Comparison of ENCODE assay signal across 8 cellular contexts in genomic region chr7:121994625-121995410, GRCh38.
A peak's percentile ranks its signal among the peaks of the same experiment; 100 is the strongest.
DNase-seq lines count a peak whose midpoint lies in the region; ATAC-seq, FAIRE-seq and TF ChIP-seq lines count a peak whose summit lies in the region.

No MANE protein-coding gene starts in this region.

- TF ChIP-seq CTCF in A549 (IDR thresholded peaks at IDR 0.05): peak; percentile 80
- peak; percentile 61 for TF ChIP-seq CTCF in GM13976 (IDR thresholded peaks at IDR 0.05; ENCODE audit: borderline replicate concordance, control extremely low read depth, extremely low read depth, insufficient read depth, missing control alignments)
- peak; percentile 100 for TF ChIP-seq CTCF in brain (conservative IDR thresholded peaks at IDR 0.05)

- peaks cover 26% of the 10 kb centered on the region for H3K36me3 Mint-ChIP-seq in brain

- TF ChIP-seq POLR2A in A549 (IDR thresholded peaks at IDR 0.05; ENCODE audit: low read length): no peak

- no peaks in the 10 kb centered on the region for H3K4me1 ChIP-seq in A549

- no peaks in the 10 kb centered on the region for H3K9me3 ChIP-seq in A549

- TF ChIP-seq EP300 in A549 (IDR thresholded peaks at IDR 0.05): no peak

- H3K4me3 Mint-ChIP-seq in brain: no peak overlapping the region

- ATAC-seq in A549 (peak; percentile 88 to 98), HG02678 (IDR thresholded peaks at IDR 0.05; ENCODE audit: unreplicated experiment) (peak; percentile 96)

- no peaks in the 10 kb centered on the region for H3K27me3 Mint-ChIP-seq in brain

- FAIRE-seq in A549 (lab: Jason Lieb, UNC): peak; percentile 32

- H3K4me2 ChIP-seq in A549: no peak overlapping the region

- POLR2A ChIA-PET in A549 (lab: Yijun Ruan, JAX): interaction anchor here (0.6 kb wide), 1 partner anchor 1044 kb away, joined by 3 read pairs; the partner anchor contains the start of gene ING3

- TF ChIP-seq RAD21 in A549 (conservative IDR thresholded peaks at IDR 0.05 in 1 of 2, IDR thresholded peaks at IDR 0.05 in 1 of 2): peak; percentile 75 to 77

- no peak overlapping the region for H3K4me3 ChIP-seq in A549

- H3K9me3 Mint-ChIP-seq in brain: no peaks in the 10 kb centered on the region

- DNase-seq in A549 (ENCODE audit: low read depth in 1 of 2, low spot score in 1 of 2) (peak; percentile 50 to 77), GM13976 (ENCODE audit: low spot score) (peak; percentile 68), MV-4-11 (lab: John Stamatoyannopoulos, UW) (peak; percentile 52), SK-MEL-5 (ENCODE audit: low read depth, low spot score) (peak; percentile 92), iPS-NIHi11 (ENCODE audit: low spot score) (peak; percentile 74)
- peak; percentile 63 for DNase-seq in stimulated activated CD4-positive, alpha-beta T cell treated with anti-CD3 and anti-CD28 coated beads, Interleukin-15, amount 100 ng/mL, for 24 hours

- no peaks in the 10 kb centered on the region for H3K4me1 Mint-ChIP-seq in brain

- 4% methylated on average over 5 of the region's 5 CpGs for WGBS in A549 (ENCODE audit: missing lambda C conversion rate)

- CTCF ChIA-PET in A549 (lab: Yijun Ruan, JAX): interaction anchor here (0.6 to 3.2 kb wide), 38 partner anchors 9 to 1010 kb away, joined by 3 to 30 read pairs (median 4); no protein-coding TSS in a partner anchor

- in situ Hi-C loops in GM13976 (cut with MboI; ENCODE audit: low sequenced_read_pairs, unreplicated experiment): loop anchor here (10.0 to 25.0 kb wide), 2 partner anchors 240 to 883 kb away; no protein-coding TSS in a partner anchor
- in situ Hi-C loops in SK-MEL-5 (cut with HindIII; ENCODE audit: low pct_unique_long_range_greater_than_20kb, low sequenced_read_pairs): no loop called here

- H3K27ac ChIP-seq in A549: no peak overlapping the region

- peak overlapping the region in 1 of 5 experiments; percentile 16 for H3K27ac Mint-ChIP-seq in brain

TF ChIP-seq in A549, 52 proteins besides CTCF, POLR2A, EP300 and RAD21:
- TF ChIP-seq SMC3 (IDR thresholded peaks at IDR 0.05): peak; percentile 41
- TF ChIP-seq USF2 (IDR thresholded peaks at IDR 0.05): no peak
